ENCODE assay signal across 16 cellular contexts in genomic region chr16:75821117-75821516, GRCh38.
"Had no signal": no experiment of that assay in that cellular context is flagged by ENCODE, and none has a peak within 500 bp of the region (broad histone marks: within the 10 kb centered on the region; RNA-seq: fewer than 3 reads in every experiment).

No MANE protein-coding gene starts in this region.

- DNase-seq: activated CD4-positive, alpha-beta T cell treated with anti-CD3 and anti-CD28 coated beads for 36 hours; activated CD8-positive, alpha-beta memory T cell treated with anti-CD3 and anti-CD28 coated beads, Interleukin-2, amount 50 U/mL, for 4 hours; activated CD8-positive, alpha-beta T cell treated with anti-CD3 and anti-CD28 coated beads for 36 hours; activated effector memory CD4-positive, alpha-beta T cell treated with anti-CD3 and anti-CD28 coated beads, Interleukin-2, amount 50 U/mL, for 16 hours; activated T-cell treated with anti-CD3 and anti-CD28 coated beads, Interleukin-2, amount 50 U/mL, for 48 hours; hippocampal formation; kidney; left lung; mucosa of descending colon; naive thymus-derived CD4-positive, alpha-beta T cell; ovary; uterus; WERI-Rb-1 had no signal

- H3K27me3 ChIP-seq: esophagus muscularis mucosa, left lung, ovary, uterus had no signal

- H3K36me3 ChIP-seq: esophagus muscularis mucosa, left lung, ovary, uterus, WERI-Rb-1 had no signal

- H3K4me3 ChIP-seq: esophagus muscularis mucosa, left lung, mucosa of descending colon, ovary, uterus had no signal

- H3K4me3 Mint-ChIP-seq: activated CD4-positive, alpha-beta T cell treated with anti-CD3 and anti-CD28 coated beads for 36 hours; activated CD8-positive, alpha-beta T cell treated with anti-CD3 and anti-CD28 coated beads for 36 hours; naive thymus-derived CD4-positive, alpha-beta T cell had no signal

- H3K4me1 ChIP-seq: esophagus muscularis mucosa, left lung, uterus had no signal

- H3K27ac Mint-ChIP-seq: activated CD4-positive, alpha-beta T cell treated with anti-CD3 and anti-CD28 coated beads for 36 hours; activated CD8-positive, alpha-beta T cell treated with anti-CD3 and anti-CD28 coated beads for 36 hours; activated naive CD4-positive, alpha-beta T cell treated with anti-CD3 and anti-CD28 coated beads, Interleukin-2, amount 50 U/mL, for 72 hours; naive thymus-derived CD4-positive, alpha-beta T cell had no signal

- H3K4me1 Mint-ChIP-seq: activated CD4-positive, alpha-beta T cell treated with anti-CD3 and anti-CD28 coated beads for 36 hours; naive thymus-derived CD4-positive, alpha-beta T cell had no signal

- H3K9me3 ChIP-seq: esophagus muscularis mucosa, left lung, mucosa of descending colon, ovary, uterus had no signal

- ATAC-seq: activated CD4-positive, alpha-beta T cell treated with anti-CD3 and anti-CD28 coated beads for 36 hours; activated CD8-positive, alpha-beta T cell treated with anti-CD3 and anti-CD28 coated beads for 36 hours; activated naive CD4-positive, alpha-beta T cell treated with anti-CD3 and anti-CD28 coated beads, Interleukin-2, amount 50 U/mL, for 72 hours; left lung; mucosa of descending colon; naive thymus-derived CD4-positive, alpha-beta T cell; sciatic nerve had no signal

- H3K27ac ChIP-seq: esophagus muscularis mucosa, left lung, ovary, uterus, WERI-Rb-1 had no signal

- H3K36me3 Mint-ChIP-seq: activated naive CD4-positive, alpha-beta T cell treated with anti-CD3 and anti-CD28 coated beads, Interleukin-2, amount 50 U/mL, for 72 hours; naive thymus-derived CD4-positive, alpha-beta T cell had no signal
